23 cellular contexts compared by ENCODE assay signal in the genomic region with DNA sequence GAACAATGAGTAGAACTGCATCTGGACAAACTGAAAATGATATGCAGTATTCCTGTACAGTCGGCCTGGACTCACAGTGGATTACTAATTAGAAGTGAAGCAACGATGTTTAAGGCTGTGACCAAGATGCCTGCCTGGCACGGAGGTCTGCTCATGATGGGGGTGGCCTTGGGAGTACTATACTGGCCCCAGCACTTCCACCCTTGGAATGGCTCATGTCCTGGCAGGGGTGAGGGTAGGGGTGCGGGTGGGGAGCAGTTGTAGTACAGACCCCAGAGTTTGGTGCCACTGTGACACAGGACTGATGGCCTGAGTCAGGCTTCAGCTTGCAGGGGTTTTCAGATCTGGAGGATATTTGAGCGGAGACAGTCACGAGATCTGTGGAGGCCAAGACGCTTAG.
"Had no signal": no experiment of that assay in that cellular context is flagged by ENCODE, and none has a peak within 500 bp of the region (broad histone marks: within the 10 kb centered on the region; RNA-seq: fewer than 3 reads in every experiment).

No MANE protein-coding gene starts in this region.

- H3K9me3 Mint-ChIP-seq: activated B cell treated with CpG ODN at 0.5 μM for 24 hours; activated CD4-positive, alpha-beta T cell treated with anti-CD3 and anti-CD28 coated beads, Interleukin-2, amount 10 ng/mL, durations not matched to agents 24 days and 14 days; activated naive CD8-positive, alpha-beta T cell treated with anti-CD3 and anti-CD28 coated beads, Interleukin-2, amount 10 ng/mL, durations not matched to agents 7 days and 5 days; activated T-helper 2 cell treated with anti-CD3 and anti-CD28 coated beads, Interferon-gamma antibody, Interleukin-2, Interleukin-4, amounts not matched to agents 10 μg/mL and 5 μg/mL and 100 μg/mL, durations not matched to agents 14 hours and 24 hours and 36 hours; brain; neural progenitor cell; T-helper 2 cell treated with Interferon-gamma antibody and Interleukin-4, amounts not matched to agents 5 μg/mL and 100 μg/mL, for 36 hours had no signal

- H3K9me3 ChIP-seq: gastrocnemius medialis, left lung, right atrium auricular region, transverse colon had no signal

- ATAC-seq: gastrocnemius medialis, left lung had no signal

- H3K4me3 ChIP-seq: gastrocnemius medialis, left lung, neural progenitor cell, right atrium auricular region, transverse colon had no signal

- H3K27me3 Mint-ChIP-seq: activated B cell treated with CpG ODN at 0.5 μM for 24 hours; activated CD4-positive, alpha-beta T cell treated with anti-CD3 and anti-CD28 coated beads, Interleukin-2, amount 10 ng/mL, durations not matched to agents 24 days and 14 days; activated naive CD8-positive, alpha-beta T cell treated with anti-CD3 and anti-CD28 coated beads, Interleukin-2, amount 10 ng/mL, durations not matched to agents 7 days and 5 days; progenitor cell of endocrine pancreas had no signal

- H3K4me3 Mint-ChIP-seq: activated B cell treated with CpG ODN at 0.5 μM for 24 hours; activated CD4-positive, alpha-beta T cell treated with anti-CD3 and anti-CD28 coated beads, Interleukin-2, amount 10 ng/mL, durations not matched to agents 24 days and 14 days; activated naive CD8-positive, alpha-beta T cell treated with anti-CD3 and anti-CD28 coated beads, Interleukin-2, amount 10 ng/mL, durations not matched to agents 7 days and 5 days; brain; neural progenitor cell; T-helper 2 cell treated with Interferon-gamma antibody and Interleukin-4, amounts not matched to agents 5 μg/mL and 100 μg/mL, for 36 hours had no signal

- H3K27me3 ChIP-seq: gastrocnemius medialis, left lung, neural progenitor cell, right atrium auricular region, transverse colon had no signal

- H3K4me1 Mint-ChIP-seq: activated B cell treated with CpG ODN at 0.5 μM for 24 hours had no signal

- H3K4me1 ChIP-seq: left lung, neural progenitor cell, right atrium auricular region had no signal

- H3K27ac ChIP-seq: gastrocnemius medialis, left lung, neural progenitor cell, right atrium auricular region, transverse colon had no signal

- H3K27ac Mint-ChIP-seq: activated B cell treated with CpG ODN at 0.5 μM for 24 hours; activated CD4-positive, alpha-beta T cell treated with anti-CD3 and anti-CD28 coated beads, Interleukin-2, amount 10 ng/mL, durations not matched to agents 24 days and 14 days; activated naive CD8-positive, alpha-beta T cell treated with anti-CD3 and anti-CD28 coated beads, Interleukin-2, amount 10 ng/mL, durations not matched to agents 7 days and 5 days; activated T-helper 2 cell treated with anti-CD3 and anti-CD28 coated beads, Interferon-gamma antibody, Interleukin-2, Interleukin-4, amounts not matched to agents 10 μg/mL and 5 μg/mL and 100 μg/mL, durations not matched to agents 14 hours and 24 hours and 36 hours; neural progenitor cell; progenitor cell of endocrine pancreas; T-helper 2 cell treated with Interferon-gamma antibody and Interleukin-4, amounts not matched to agents 5 μg/mL and 100 μg/mL, for 36 hours had no signal

- H3K36me3 ChIP-seq: left lung, neural progenitor cell, right atrium auricular region, transverse colon had no signal

- DNase-seq: activated B cell treated with CpG ODN at 0.5 μM for 24 hours; activated CD4-positive, alpha-beta T cell treated with anti-CD3 and anti-CD28 coated beads, Interleukin-2, amount 10 ng/mL, durations not matched to agents 24 days and 14 days; activated naive CD4-positive, alpha-beta T cell treated with Interleukin-2 at 50 U/mL for 16 hours; activated naive CD8-positive, alpha-beta T cell treated with anti-CD3 and anti-CD28 coated beads, Interleukin-2, amount 10 ng/mL, durations not matched to agents 7 days and 5 days; anterior cingulate cortex; caudate nucleus; gastrocnemius medialis; head of caudate nucleus; kidney; left lung; midbrain; stimulated activated CD4-positive, alpha-beta T cell treated with anti-CD3 and anti-CD28 coated beads, Interleukin-12 subunit alpha, Interleukin-12 subunit beta, amount 100 ng/mL, for 4 hours; stimulated activated CD4-positive, alpha-beta T cell treated with anti-CD3 and anti-CD28 coated beads, Interleukin-1b, Interleukin-23, amount 100 ng/mL, for 48 hours; stimulated activated CD8-positive, alpha-beta memory T cell treated with anti-CD3 and anti-CD28 coated beads, Interleukin-4, amount 100 ng/mL, for 48 hours; stimulated activated naive CD4-positive, alpha-beta T cell treated with Interleukin-2 at 50 U/mL for 16 hours; SW 1271; transverse colon had no signal

- H3K36me3 Mint-ChIP-seq: neural progenitor cell had no signal
